In genomic region chr5:138338411-138339085, GRCh38 we compare ENCODE assay signal across 8 cellular contexts. TPM values are rescaled to one million over a fixed set of nuclear protein-coding genes. Genes with fewer than 3 reads are reported as not detected.
DNase-seq lines count a peak whose midpoint lies in the region; ATAC-seq and TF ChIP-seq lines count a peak whose summit lies in the region.

No MANE protein-coding gene starts in this region.

- H3K27ac ChIP-seq in esophagus squamous epithelium = peak overlapping the region; percentile 91 to 99 (median 94)
- peak overlapping the region; percentile 99 for H3K27ac ChIP-seq in rectal smooth muscle tissue (ENCODE audit: low read depth, low read length)

- peaks cover 10 to 39% (median 10%) of the 10 kb centered on the region in 3 donors for H3K4me1 ChIP-seq in esophagus squamous epithelium
- peaks cover 12% of the 10 kb centered on the region for H3K4me1 ChIP-seq in rectal smooth muscle tissue (ENCODE audit: control insufficient read depth, insufficient read depth, low read length)

- peak overlapping the region; percentile 95 for H3K9ac ChIP-seq in rectal smooth muscle tissue (ENCODE audit: low read length)

- TF ChIP-seq POLR2A in esophagus squamous epithelium (IDR thresholded peaks at IDR 0.05) = no peak

- no peaks in the 10 kb centered on the region for H3K9me3 ChIP-seq in esophagus squamous epithelium

- intact Hi-C loops in esophagus squamous epithelium (cut with DNase I) = no loop called here

- ATAC-seq in GM21381 (IDR thresholded peaks at IDR 0.05; ENCODE audit: unreplicated experiment) (peak; percentile 0), HG02588 (IDR thresholded peaks at IDR 0.05; ENCODE audit: unreplicated experiment) (no peak)

- CTCF ChIA-PET in AG04449 (lab: Yijun Ruan, JAX) = interaction anchor here (0.7 to 16.0 kb wide), 4 partner anchors 14 to 158 kb away, joined by 4 to 267 read pairs (median 4); partner anchors contain the start of gene KDM3B

- H3K36me3 ChIP-seq in esophagus squamous epithelium (peaks cover 0 to 28% (median 0%) of the 10 kb centered on the region in 3 donors), rectal smooth muscle tissue (ENCODE audit: control insufficient read depth, insufficient read depth, low read length) (peaks cover 6% of the 10 kb centered on the region)

- TF ChIP-seq CTCF in AG04449 (IDR thresholded peaks at IDR 0.05; ENCODE audit: insufficient read depth, low read length, missing control alignments) (no peak), esophagus squamous epithelium (IDR thresholded peaks at IDR 0.05) (no peak)

- POLR2A ChIA-PET in AG04449 (lab: Yijun Ruan, JAX) = interaction anchor here (0.6 to 3.7 kb wide), 13 partner anchors 10 to 171 kb away, joined by 3 to 121 read pairs (median 3); partner anchors contain the start of genes CDC23, EGR1, KDM3B and KIF20A

- DNase-seq in AG04449 (ENCODE audit: low read depth, low spot score) (no peak), SK-N-DZ (ENCODE audit: low spot score) (peak; percentile 19), esophagus squamous epithelium (lab: John Stamatoyannopoulos, UW) (no peak), NCI-H1930 (lab: John Stamatoyannopoulos, UW) (no peak), NCI-H2171 (lab: John Stamatoyannopoulos, UW) (no peak)

- H3K4me3 ChIP-seq in AG04449 (ENCODE audit: low read depth, low read length) (peak overlapping the region; percentile 80), esophagus squamous epithelium (peak overlapping the region; percentile 79 to 97 (median 86)), rectal smooth muscle tissue (ENCODE audit: low read length) (peak overlapping the region; percentile 85)

- no CpG with 5 or more reads among the region's 21 CpGs for WGBS in esophagus squamous epithelium, 2 donors

- no peaks in the 10 kb centered on the region for H3K27me3 ChIP-seq in esophagus squamous epithelium
- H3K27me3 ChIP-seq in rectal smooth muscle tissue (ENCODE audit: control insufficient read depth, insufficient read depth, low read length) = no peaks in the 10 kb centered on the region

RNA-seq across cellular contexts. Expression of gene FAM53C, which starts 0.5 kb away (rescaled TPM):
- polyA plus RNA-seq in SK-N-DZ (2014; cell fraction: cytosol; rRNA removed) = 42.0 and 49.4 TPM in 2 replicates
- 53.8 and 57.7 TPM in 2 replicates for polyA plus RNA-seq in SK-N-DZ (2014; cell fraction: nucleus; rRNA removed)
- 10 to 100 TPM; 12.1 to 14.2 (median 13.4) TPM for total RNA-seq in esophagus squamous epithelium

RNA-seq across cellular contexts. Expression of gene CDC25C, which starts 6.9 kb away (rescaled TPM):
- polyA plus RNA-seq in SK-N-DZ (2014; cell fraction: cytosol; rRNA removed) = 48.9 and 51.5 TPM in 2 replicates
- polyA plus RNA-seq in SK-N-DZ (2014; cell fraction: nucleus; rRNA removed) = 31.7 and 34.1 TPM in 2 replicates
- total RNA-seq in esophagus squamous epithelium = 1 to 10 TPM in 3 of 4 donors, under 1 TPM in 1; 0.80 to 3.1 (median 1.8) TPM

RNA-seq across cellular contexts. Expression of gene KDM3B, which starts 13.9 kb away (rescaled TPM):
- 64.0 and 69.3 TPM in 2 replicates for polyA plus RNA-seq in SK-N-DZ (2014; cell fraction: cytosol; rRNA removed)
- polyA plus RNA-seq in SK-N-DZ (2014; cell fraction: nucleus; rRNA removed) = 64.0 and 65.0 TPM in 2 replicates
- total RNA-seq in esophagus squamous epithelium = 10 to 100 TPM; 34.5 to 53.8 (median 36.2) TPM
